1 cellular context compared by ENCODE assay signal in the genomic region with DNA sequence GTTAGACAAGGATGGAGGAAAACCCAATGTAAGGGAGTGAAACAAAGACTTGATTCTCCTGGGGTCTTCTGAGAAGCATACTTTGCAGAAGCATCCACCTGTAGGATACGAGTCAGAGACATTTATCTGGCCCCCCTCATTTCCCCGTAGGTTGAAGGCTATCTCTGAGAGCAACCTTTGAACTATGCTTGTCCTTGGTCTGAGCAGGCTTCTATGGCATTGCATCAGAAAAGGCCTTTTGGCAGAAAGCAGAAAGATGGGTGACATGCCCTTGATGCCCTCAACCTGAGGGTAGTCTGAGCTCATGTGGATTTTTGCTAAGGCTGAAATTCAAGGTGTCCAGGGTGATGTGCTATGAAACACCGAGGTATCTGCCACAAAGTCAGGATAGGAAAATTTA.
TF ChIP-seq lines count a peak whose summit lies in the region.

No MANE protein-coding gene starts in this region.

TF ChIP-seq in HepG2, 621 proteins besides CTCF, POLR2A, EP300 and RAD21 (continued from another document and continues in another):
- TF ChIP-seq CHCHD3 (CRISPR knock-in tag; IDR thresholded peaks at IDR 0.05) (no peak), ZNF101 (CRISPR knock-in tag; IDR thresholded peaks at IDR 0.05; ENCODE audit: borderline replicate concordance, low read depth) (no peak), NCOA2 (CRISPR knock-in tag; IDR thresholded peaks at IDR 0.05) (peak; percentile 51; the same call in 1 of the 2 replicates), POGZ (CRISPR knock-in tag; IDR thresholded peaks at IDR 0.05) (peak; percentile 28; the same call in 1 of the 2 replicates), HMG20A (CRISPR knock-in tag; IDR thresholded peaks at IDR 0.05; ENCODE audit: borderline replicate concordance) (peak; percentile 34; the same call in 1 of the 2 replicates), NR2F1 (CRISPR knock-in tag; IDR thresholded peaks at IDR 0.05) (peak in 1 of 2 experiments; percentile 14; a peak in 1 of 4 replicates), MED1 (CRISPR knock-in tag; IDR thresholded peaks at IDR 0.05) (peak; percentile 52), RXRB (CRISPR knock-in tag; IDR thresholded peaks at IDR 0.05; ENCODE audit: borderline replicate concordance) (0 out of 2 replicates have a peak, but pooled peaks have one; percentile 23), ZNF343 (CRISPR knock-in tag; IDR thresholded peaks at IDR 0.05) (no peak), GATAD2A (CRISPR knock-in tag; IDR thresholded peaks at IDR 0.05) (peak; percentile 63; the same call in 1 of the 2 replicates), THRA (CRISPR knock-in tag; IDR thresholded peaks at IDR 0.05; ENCODE audit: borderline replicate concordance) (peak; percentile 64; the same call in 1 of the 2 replicates), CEBPG (CRISPR knock-in tag; IDR thresholded peaks at IDR 0.05) (peak; percentile 79), ARID5B (CRISPR knock-in tag; IDR thresholded peaks at IDR 0.05) (peak; percentile 60), CEBPB (IDR thresholded peaks at IDR 0.05; ENCODE audit: borderline replicate concordance, low read depth, low read length) (peak; percentile 57; the same call in 1 of the 2 replicates), FOXA3 (CRISPR knock-in tag; IDR thresholded peaks at IDR 0.05) (peak; percentile 29; the same call in 1 of the 2 replicates), RARA (CRISPR knock-in tag; IDR thresholded peaks at IDR 0.05) (peak; percentile 42; the same call in 1 of the 2 replicates), HMG20B (CRISPR knock-in tag; conservative IDR thresholded peaks at IDR 0.05) (no peak), ZNF354B (CRISPR knock-in tag; IDR thresholded peaks at IDR 0.05) (no peak), ZNF646 (CRISPR knock-in tag; IDR thresholded peaks at IDR 0.05) (no peak), ZNF788 (CRISPR knock-in tag; IDR thresholded peaks at IDR 0.05; ENCODE audit: borderline replicate concordance) (peak; percentile 23; the same call in 1 of the 2 replicates), RFX1 (IDR thresholded peaks at IDR 0.05) (no peak)
- TF ChIP-seq, protein P1, sequence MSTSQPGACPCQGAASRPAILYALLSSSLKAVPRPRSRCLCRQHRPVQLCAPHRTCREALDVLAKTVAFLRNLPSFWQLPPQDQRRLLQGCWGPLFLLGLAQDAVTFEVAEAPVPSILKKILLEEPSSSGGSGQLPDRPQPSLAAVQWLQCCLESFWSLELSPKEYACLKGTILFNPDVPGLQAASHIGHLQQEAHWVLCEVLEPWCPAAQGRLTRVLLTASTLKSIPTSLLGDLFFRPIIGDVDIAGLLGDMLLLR (CRISPR knock-in tag; IDR thresholded peaks at IDR 0.05), result no peak
- TF ChIP-seq, protein P2, sequence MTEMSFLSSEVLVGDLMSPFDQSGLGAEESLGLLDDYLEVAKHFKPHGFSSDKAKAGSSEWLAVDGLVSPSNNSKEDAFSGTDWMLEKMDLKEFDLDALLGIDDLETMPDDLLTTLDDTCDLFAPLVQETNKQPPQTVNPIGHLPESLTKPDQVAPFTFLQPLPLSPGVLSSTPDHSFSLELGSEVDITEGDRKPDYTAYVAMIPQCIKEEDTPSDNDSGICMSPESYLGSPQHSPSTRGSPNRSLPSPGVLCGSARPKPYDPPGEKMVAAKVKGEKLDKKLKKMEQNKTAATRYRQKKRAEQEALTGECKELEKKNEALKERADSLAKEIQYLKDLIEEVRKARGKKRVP (CRISPR knock-in tag; IDR thresholded peaks at IDR 0.05), result peak in 1 of 2 experiments; percentile 93; a peak in 2 of 4 replicates
- TF ChIP-seq, protein P3, sequence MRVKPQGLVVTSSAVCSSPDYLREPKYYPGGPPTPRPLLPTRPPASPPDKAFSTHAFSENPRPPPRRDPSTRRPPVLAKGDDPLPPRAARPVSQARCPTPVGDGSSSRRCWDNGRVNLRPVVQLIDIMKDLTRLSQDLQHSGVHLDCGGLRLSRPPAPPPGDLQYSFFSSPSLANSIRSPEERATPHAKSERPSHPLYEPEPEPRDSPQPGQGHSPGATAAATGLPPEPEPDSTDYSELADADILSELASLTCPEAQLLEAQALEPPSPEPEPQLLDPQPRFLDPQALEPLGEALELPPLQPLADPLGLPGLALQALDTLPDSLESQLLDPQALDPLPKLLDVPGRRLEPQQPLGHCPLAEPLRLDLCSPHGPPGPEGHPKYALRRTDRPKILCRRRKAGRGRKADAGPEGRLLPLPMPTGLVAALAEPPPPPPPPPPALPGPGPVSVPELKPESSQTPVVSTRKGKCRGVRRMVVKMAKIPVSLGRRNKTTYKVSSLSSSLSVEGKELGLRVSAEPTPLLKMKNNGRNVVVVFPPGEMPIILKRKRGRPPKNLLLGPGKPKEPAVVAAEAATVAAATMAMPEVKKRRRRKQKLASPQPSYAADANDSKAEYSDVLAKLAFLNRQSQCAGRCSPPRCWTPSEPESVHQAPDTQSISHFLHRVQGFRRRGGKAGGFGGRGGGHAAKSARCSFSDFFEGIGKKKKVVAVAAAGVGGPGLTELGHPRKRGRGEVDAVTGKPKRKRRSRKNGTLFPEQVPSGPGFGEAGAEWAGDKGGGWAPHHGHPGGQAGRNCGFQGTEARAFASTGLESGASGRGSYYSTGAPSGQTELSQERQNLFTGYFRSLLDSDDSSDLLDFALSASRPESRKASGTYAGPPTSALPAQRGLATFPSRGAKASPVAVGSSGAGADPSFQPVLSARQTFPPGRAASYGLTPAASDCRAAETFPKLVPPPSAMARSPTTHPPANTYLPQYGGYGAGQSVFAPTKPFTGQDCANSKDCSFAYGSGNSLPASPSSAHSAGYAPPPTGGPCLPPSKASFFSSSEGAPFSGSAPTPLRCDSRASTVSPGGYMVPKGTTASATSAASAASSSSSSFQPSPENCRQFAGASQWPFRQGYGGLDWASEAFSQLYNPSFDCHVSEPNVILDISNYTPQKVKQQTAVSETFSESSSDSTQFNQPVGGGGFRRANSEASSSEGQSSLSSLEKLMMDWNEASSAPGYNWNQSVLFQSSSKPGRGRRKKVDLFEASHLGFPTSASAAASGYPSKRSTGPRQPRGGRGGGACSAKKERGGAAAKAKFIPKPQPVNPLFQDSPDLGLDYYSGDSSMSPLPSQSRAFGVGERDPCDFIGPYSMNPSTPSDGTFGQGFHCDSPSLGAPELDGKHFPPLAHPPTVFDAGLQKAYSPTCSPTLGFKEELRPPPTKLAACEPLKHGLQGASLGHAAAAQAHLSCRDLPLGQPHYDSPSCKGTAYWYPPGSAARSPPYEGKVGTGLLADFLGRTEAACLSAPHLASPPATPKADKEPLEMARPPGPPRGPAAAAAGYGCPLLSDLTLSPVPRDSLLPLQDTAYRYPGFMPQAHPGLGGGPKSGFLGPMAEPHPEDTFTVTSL (CRISPR knock-in tag; IDR thresholded peaks at IDR 0.05; ENCODE audit: borderline replicate concordance), result peak; percentile 31; the same call in 1 of the 2 replicates
- TF ChIP-seq, protein P4, sequence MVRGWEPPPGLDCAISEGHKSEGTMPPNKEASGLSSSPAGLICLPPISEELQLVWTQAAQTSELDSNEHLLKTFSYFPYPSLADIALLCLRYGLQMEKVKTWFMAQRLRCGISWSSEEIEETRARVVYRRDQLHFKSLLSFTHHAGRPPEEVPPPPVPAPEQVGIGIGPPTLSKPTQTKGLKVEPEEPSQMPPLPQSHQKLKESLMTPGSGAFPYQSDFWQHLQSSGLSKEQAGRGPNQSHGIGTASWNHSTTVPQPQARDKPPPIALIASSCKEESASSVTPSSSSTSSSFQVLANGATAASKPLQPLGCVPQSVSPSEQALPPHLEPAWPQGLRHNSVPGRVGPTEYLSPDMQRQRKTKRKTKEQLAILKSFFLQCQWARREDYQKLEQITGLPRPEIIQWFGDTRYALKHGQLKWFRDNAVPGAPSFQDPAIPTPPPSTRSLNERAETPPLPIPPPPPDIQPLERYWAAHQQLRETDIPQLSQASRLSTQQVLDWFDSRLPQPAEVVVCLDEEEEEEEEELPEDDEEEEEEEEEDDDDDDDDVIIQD (CRISPR knock-in tag; IDR thresholded peaks at IDR 0.05; ENCODE audit: low read depth), result peak; percentile 53; the same call in 1 of the 2 replicates
- TF ChIP-seq, protein P5, sequence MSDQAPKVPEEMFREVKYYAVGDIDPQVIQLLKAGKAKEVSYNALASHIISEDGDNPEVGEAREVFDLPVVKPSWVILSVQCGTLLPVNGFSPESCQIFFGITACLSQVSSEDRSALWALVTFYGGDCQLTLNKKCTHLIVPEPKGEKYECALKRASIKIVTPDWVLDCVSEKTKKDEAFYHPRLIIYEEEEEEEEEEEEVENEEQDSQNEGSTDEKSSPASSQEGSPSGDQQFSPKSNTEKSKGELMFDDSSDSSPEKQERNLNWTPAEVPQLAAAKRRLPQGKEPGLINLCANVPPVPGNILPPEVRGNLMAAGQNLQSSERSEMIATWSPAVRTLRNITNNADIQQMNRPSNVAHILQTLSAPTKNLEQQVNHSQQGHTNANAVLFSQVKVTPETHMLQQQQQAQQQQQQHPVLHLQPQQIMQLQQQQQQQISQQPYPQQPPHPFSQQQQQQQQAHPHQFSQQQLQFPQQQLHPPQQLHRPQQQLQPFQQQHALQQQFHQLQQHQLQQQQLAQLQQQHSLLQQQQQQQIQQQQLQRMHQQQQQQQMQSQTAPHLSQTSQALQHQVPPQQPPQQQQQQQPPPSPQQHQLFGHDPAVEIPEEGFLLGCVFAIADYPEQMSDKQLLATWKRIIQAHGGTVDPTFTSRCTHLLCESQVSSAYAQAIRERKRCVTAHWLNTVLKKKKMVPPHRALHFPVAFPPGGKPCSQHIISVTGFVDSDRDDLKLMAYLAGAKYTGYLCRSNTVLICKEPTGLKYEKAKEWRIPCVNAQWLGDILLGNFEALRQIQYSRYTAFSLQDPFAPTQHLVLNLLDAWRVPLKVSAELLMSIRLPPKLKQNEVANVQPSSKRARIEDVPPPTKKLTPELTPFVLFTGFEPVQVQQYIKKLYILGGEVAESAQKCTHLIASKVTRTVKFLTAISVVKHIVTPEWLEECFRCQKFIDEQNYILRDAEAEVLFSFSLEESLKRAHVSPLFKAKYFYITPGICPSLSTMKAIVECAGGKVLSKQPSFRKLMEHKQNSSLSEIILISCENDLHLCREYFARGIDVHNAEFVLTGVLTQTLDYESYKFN (CRISPR knock-in tag; conservative IDR thresholded peaks at IDR 0.05), result 0 out of 2 replicates have a peak, but pooled peaks have one; percentile 13
